Comparison of ENCODE assay signal across 2 cellular contexts in genomic region chr20:61839223-61839911, GRCh38.
TF ChIP-seq lines count a peak whose summit lies in the region.

No MANE protein-coding gene starts in this region.

TF ChIP-seq in HepG2, 621 proteins besides CTCF, POLR2A, EP300 and RAD21 (continues in another document):
- TF ChIP-seq IKZF1 (IDR thresholded peaks at IDR 0.05) (peak; percentile 95), NBN (conservative IDR thresholded peaks at IDR 0.05) (peak; percentile 99), ZNF34 (CRISPR knock-in tag; IDR thresholded peaks at IDR 0.05; ENCODE audit: borderline replicate concordance) (no peak), HOXA7 (CRISPR knock-in tag; IDR thresholded peaks at IDR 0.05) (peak; percentile 32; the same call in 1 of the 2 replicates), ZNF589 (CRISPR knock-in tag; conservative IDR thresholded peaks at IDR 0.05) (no peak), ZSCAN31 (CRISPR knock-in tag; IDR thresholded peaks at IDR 0.05; ENCODE audit: low read depth) (no peak), PLRG1 (conservative IDR thresholded peaks at IDR 0.05) (peak; percentile 95; the same call in 1 of the 2 replicates), ZNF207 (IDR thresholded peaks at IDR 0.05; ENCODE audit: borderline replicate concordance) (peak; percentile 99; the same call in 1 of the 2 replicates), SOX6 (IDR thresholded peaks at IDR 0.05) (peak; percentile 55; the same call in 1 of the 2 replicates), SOX6 (CRISPR knock-in tag; IDR thresholded peaks at IDR 0.05) (no peak), ATF7 (IDR thresholded peaks at IDR 0.05) (peak; percentile 41), ATF7 (CRISPR knock-in tag; IDR thresholded peaks at IDR 0.05) (no peak), MATR3 (CRISPR knock-in tag; IDR thresholded peaks at IDR 0.05) (no peak), FOXA1 (IDR thresholded peaks at IDR 0.05) (0 out of 2 replicates have a peak, but pooled peaks have one; percentile 63), FOXA1 (CRISPR knock-in tag; IDR thresholded peaks at IDR 0.05) (no peak), ZBTB40 (IDR thresholded peaks at IDR 0.05) (peak; percentile 12), ZBTB40 (CRISPR knock-in tag; IDR thresholded peaks at IDR 0.05) (no peak), ZNF879 (CRISPR knock-in tag; IDR thresholded peaks at IDR 0.05) (no peak), PHB2 (IDR thresholded peaks at IDR 0.05; ENCODE audit: partially characterized antibody) (peak; percentile 96), KDM1A (CRISPR knock-in tag; IDR thresholded peaks at IDR 0.05) (no peak), ZMYM4 (CRISPR knock-in tag; IDR thresholded peaks at IDR 0.05) (no peak), MNT (IDR thresholded peaks at IDR 0.05) (peak; percentile 43; the same call in 1 of the 2 replicates), CENPT (CRISPR knock-in tag; IDR thresholded peaks at IDR 0.05; ENCODE audit: low read depth) (no peak), ZNF253 (CRISPR knock-in tag; IDR thresholded peaks at IDR 0.05; ENCODE audit: borderline replicate concordance) (no peak), KDM5B (CRISPR knock-in tag; IDR thresholded peaks at IDR 0.05; ENCODE audit: borderline replicate concordance) (no peak), HHEX (CRISPR knock-in tag; IDR thresholded peaks at IDR 0.05) (no peak), TCF7L2 (IDR thresholded peaks at IDR 0.05; ENCODE audit: low read depth, low read length) (no peak)

TF ChIP-seq in H1, 55 proteins besides CTCF, POLR2A, EP300 and RAD21:
- TF ChIP-seq JUN (IDR thresholded peaks at IDR 0.05; ENCODE audit: low read depth, low read length) (no peak), RXRA (IDR thresholded peaks at IDR 0.05; ENCODE audit: insufficient read depth, low read depth, low read length) (no peak), ATF2 (IDR thresholded peaks at IDR 0.05; ENCODE audit: low read length) (no peak), SIN3A (conservative IDR thresholded peaks at IDR 0.05 in 1 of 2, IDR thresholded peaks at IDR 0.05 in 1 of 2; ENCODE audit: low read depth in 1 of 2, low read length in 2 of 2) (no peak), HDAC2 (IDR thresholded peaks at IDR 0.05; ENCODE audit: borderline replicate concordance in 1 of 2, low read depth in 2 of 2, low read length in 2 of 2) (no peak)
